ENCODE assay signal across 14 cellular contexts in the genomic region with DNA sequence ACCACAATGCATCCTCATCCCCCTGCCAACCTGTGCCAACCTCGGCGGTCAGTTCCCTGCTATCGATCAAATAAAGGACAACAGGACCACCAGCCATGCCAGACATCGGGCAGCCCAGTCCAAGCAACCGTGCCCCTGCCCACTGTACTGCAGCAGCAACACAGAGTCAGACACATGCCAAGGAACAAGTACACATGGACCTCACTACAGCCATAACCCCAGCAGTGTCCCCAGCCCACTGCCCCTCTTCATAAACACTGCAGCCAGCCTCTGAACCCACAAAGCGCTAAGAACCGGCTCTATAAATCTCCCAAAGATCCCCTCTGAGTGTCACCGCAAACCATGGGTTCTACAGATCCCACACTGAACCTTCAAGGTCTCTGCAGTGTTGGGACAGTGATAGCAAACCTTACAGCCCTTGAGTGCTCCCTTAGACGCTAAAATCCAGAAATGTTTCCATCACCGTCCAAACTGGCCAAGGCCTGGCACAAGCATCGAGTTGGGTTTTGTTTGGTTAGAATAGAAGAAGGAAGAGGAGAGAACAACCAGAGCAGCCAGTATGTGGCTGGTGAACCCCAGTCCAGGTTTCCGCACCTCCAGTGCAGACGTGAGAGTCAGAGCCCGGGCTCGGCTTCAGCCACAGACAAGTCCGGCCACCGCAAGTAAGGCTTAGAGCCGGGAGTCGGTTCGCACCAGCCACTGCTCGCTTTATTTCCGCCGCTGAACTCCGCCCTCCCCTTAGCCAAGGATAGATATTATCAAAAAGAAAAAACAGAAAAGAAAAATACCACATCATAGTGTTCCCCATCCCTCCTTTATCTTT. TPM values are rescaled to one million over a fixed set of nuclear protein-coding genes. Genes with fewer than 3 reads are reported as not detected.
DNase-seq lines count a peak whose midpoint lies in the region; ATAC-seq and TF ChIP-seq lines count a peak whose summit lies in the region.
"Had no signal": no experiment of that assay in that cellular context is flagged by ENCODE, and none has a peak within 500 bp of the region (broad histone marks: within the 10 kb centered on the region; RNA-seq: fewer than 3 reads in every experiment).

No MANE protein-coding gene starts in this region.

- no peaks in the 10 kb centered on the region for H3K36me3 ChIP-seq in esophagus muscularis mucosa
- no peaks in the 10 kb centered on the region for H3K36me3 ChIP-seq in spleen

- H3K27me3 Mint-ChIP-seq in activated naive CD4-positive, alpha-beta T cell treated with anti-CD3 and anti-CD28 coated beads, Interleukin-2, amount 10 ng/mL, durations not matched to agents 7 days and 5 days: peaks cover 97% of the 10 kb centered on the region

- peak overlapping the region; percentile 15 for H3K4me3 Mint-ChIP-seq in activated naive CD4-positive, alpha-beta T cell treated with anti-CD3 and anti-CD28 coated beads, Interleukin-2, amount 10 ng/mL, durations not matched to agents 7 days and 5 days

- H3K27ac Mint-ChIP-seq in activated naive CD4-positive, alpha-beta T cell treated with anti-CD3 and anti-CD28 coated beads, Interleukin-2, amount 10 ng/mL, durations not matched to agents 7 days and 5 days: peak overlapping the region; percentile 72

- no peaks in the 10 kb centered on the region for H3K9me3 Mint-ChIP-seq in activated naive CD4-positive, alpha-beta T cell treated with anti-CD3 and anti-CD28 coated beads, Interleukin-2, amount 10 ng/mL, durations not matched to agents 7 days and 5 days

- H3K36me3 Mint-ChIP-seq in activated naive CD4-positive, alpha-beta T cell treated with anti-CD3 and anti-CD28 coated beads, Interleukin-2, amount 10 ng/mL, durations not matched to agents 7 days and 5 days: peaks cover 20% of the 10 kb centered on the region

- H3K4me1 ChIP-seq in esophagus muscularis mucosa: peaks cover 17 to 64% (median 45%) of the 10 kb centered on the region in 4 donors
- H3K4me1 ChIP-seq in spleen: peaks cover 13 to 55% (median 35%) of the 10 kb centered on the region in 6 donors

- H3K9me3 ChIP-seq in esophagus muscularis mucosa: no peaks in the 10 kb centered on the region
- H3K9me3 ChIP-seq in spleen: peaks cover 0 to 21% (median 0%) of the 10 kb centered on the region in 8 donors

- TF ChIP-seq POLR2A in esophagus muscularis mucosa (IDR thresholded peaks at IDR 0.05; ENCODE audit: low read depth) (no peak), spleen (IDR thresholded peaks at IDR 0.05) (no peak)

- 11% methylated on average over 22 of the region's 24 CpGs for WGBS in esophagus muscularis mucosa
- 5 to 7% (median 6%) methylated on average over 24 of the region's 24 CpGs for WGBS in spleen, 5 donors

- no peak for TF ChIP-seq EP300 in esophagus muscularis mucosa (IDR thresholded peaks at IDR 0.05)

- DNase-seq in activated naive CD4-positive, alpha-beta T cell treated with anti-CD3 and anti-CD28 coated beads, Interleukin-2, amount 10 ng/mL, durations not matched to agents 7 days and 5 days: no peak
- DNase-seq in activated naive CD4-positive, alpha-beta T cell (lab: John Stamatoyannopoulos, UW): no peak
- DNase-seq in UCSD-AML1 (lab: John Stamatoyannopoulos, UW; ENCODE audit: unreplicated experiment) (peak; percentile 40), esophagus muscularis mucosa (ENCODE audit: extremely low spot score) (peak; percentile 83), spleen (peak; percentile 65), Ammon's horn (ENCODE audit: low spot score) (no peak)
- DNase-seq: activated CD4-positive, alpha-beta T cell treated with anti-CD3 and anti-CD28 coated beads, Interleukin-2, amount 50 U/mL, for 48 hours; NCI-H1105; NCI-H526 had no signal

- no peak for TF ChIP-seq CTCF in esophagus muscularis mucosa (IDR thresholded peaks at IDR 0.05)
- no peak for TF ChIP-seq CTCF in spleen (IDR thresholded peaks at IDR 0.05 in 8 of 11, conservative IDR thresholded peaks at IDR 0.05 in 3 of 11)

- intact Hi-C loops in esophagus muscularis mucosa (cut with DNase I) (no loop called here), spleen (cut with DNase I; ENCODE audit: low total_unique reads) (no loop called here)

- no peak overlapping the region for H3K27ac ChIP-seq in esophagus muscularis mucosa (replicated peaks in 1 of 4)
- H3K27ac ChIP-seq in spleen: no peak overlapping the region
- H3K27ac ChIP-seq: HL-60 had no signal

- peaks cover 21 to 100% (median 100%) of the 10 kb centered on the region in 4 donors for H3K27me3 ChIP-seq in esophagus muscularis mucosa
- peaks cover 47 to 100% (median 100%) of the 10 kb centered on the region in 7 donors for H3K27me3 ChIP-seq in spleen (replicated peaks in 1 of 7)

- H3K4me3 ChIP-seq in esophagus muscularis mucosa (no peak overlapping the region), spleen (no peak overlapping the region)
- H3K4me3 ChIP-seq: smooth muscle cell had no signal

- peaks cover 19% of the 10 kb centered on the region for H3K4me1 Mint-ChIP-seq in activated naive CD4-positive, alpha-beta T cell treated with anti-CD3 and anti-CD28 coated beads, Interleukin-2, amount 10 ng/mL, durations not matched to agents 7 days and 5 days

- CTCF ChIA-PET in activated naive CD4-positive, alpha-beta T cell treated with anti-CD3 and anti-CD28 coated beads, Interleukin-2, amount 10 ng/mL, durations not matched to agents 7 days and 5 days (lab: Charles Lee): no interaction called here

- ATAC-seq in GM21825 (IDR thresholded peaks at IDR 0.05; ENCODE audit: unreplicated experiment) (no peak), HG03460 (IDR thresholded peaks at IDR 0.05; ENCODE audit: unreplicated experiment) (no peak)

RNA-seq across cellular contexts. Expression of gene PAX6, which starts 7.9 kb away (rescaled TPM):
- under 1 TPM in 1 of 4 donors, not detected in 3; 0.06 TPM for total RNA-seq in esophagus muscularis mucosa
- not detected for total RNA-seq in spleen
- under 1 TPM in 2 of 3 donors, not detected in 1; 0.02 to 0.05 TPM for polyA plus RNA-seq in spleen
- total RNA-seq: epithelial cell of proximal tubule, smooth muscle cell had no signal
- polyA plus RNA-seq: smooth muscle cell had no signal

Comparison
In these comparisons a context has a peak if more than half of its experiments do, and no peak if none do; other contexts are left out.
1. DNase-seq: peak in UCSD-AML1 (single experiment), esophagus muscularis mucosa (single experiment) and spleen (single experiment); none in activated naive CD4-positive, alpha-beta T cell treated with anti-CD3 and anti-CD28 coated beads, Interleukin-2, amount 10 ng/mL, durations not matched to agents 7 days and 5 days (single experiment), activated naive CD4-positive, alpha-beta T cell (0 of 4) and Ammon's horn (single experiment).